ENCODE assay signal across 8 cellular contexts in the genomic region with DNA sequence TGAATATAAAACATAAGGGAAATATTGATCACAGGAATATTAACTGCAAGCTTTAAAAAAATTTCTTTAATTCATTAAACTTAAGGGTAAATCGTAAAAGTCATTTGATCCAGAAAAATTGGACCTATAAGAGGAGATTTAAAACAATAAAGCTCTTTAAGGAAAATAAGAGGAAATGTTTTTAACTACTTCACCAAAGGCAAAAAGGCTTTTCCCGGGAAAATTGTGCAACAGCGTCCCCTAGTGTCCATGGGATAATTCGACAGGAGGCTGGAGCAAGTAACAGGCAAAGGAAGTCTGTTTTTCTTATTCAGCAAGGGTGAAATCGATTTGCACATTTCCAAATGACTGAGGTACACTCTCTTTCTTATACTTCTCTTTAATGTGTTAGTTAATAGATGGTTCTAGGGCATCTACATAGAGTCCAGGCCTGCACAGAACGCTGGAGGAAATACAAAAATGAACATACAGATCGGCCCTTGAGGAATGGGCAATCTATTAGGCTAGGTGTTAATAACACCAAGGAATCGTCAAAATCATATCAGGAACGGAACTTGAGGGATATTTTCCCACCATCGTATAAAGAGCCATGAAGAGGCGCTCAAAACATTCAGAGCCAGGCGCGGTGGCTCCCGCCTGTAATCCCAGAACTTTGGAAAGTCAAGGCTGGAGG.
DNase-seq lines count a peak whose midpoint lies in the region; ATAC-seq, FAIRE-seq and TF ChIP-seq lines count a peak whose summit lies in the region.

No MANE protein-coding gene starts in this region.

- in situ Hi-C loops in G401 (cut with HindIII; ENCODE audit: low sequenced_read_pairs) = no loop called here
- in situ Hi-C loops in K562 (cut with MboI) = no loop called here

- H2AFZ ChIP-seq in K562 (ENCODE audit: low read depth, low read length) = no peak overlapping the region

- H3K4me1 ChIP-seq in K562 (replicated peaks in 1 of 2; ENCODE audit: control insufficient read depth in 2 of 2, insufficient read depth in 2 of 2, low read length in 2 of 2) = no peaks in the 10 kb centered on the region; a peak in 1 of 5 replicates

- no peaks in the 10 kb centered on the region for H3K36me3 ChIP-seq in K562 (ENCODE audit: control insufficient read depth, insufficient read depth, low read length)

- DNase-seq in A172 (ENCODE audit: low spot score) (peak; percentile 50), G401 (ENCODE audit: low spot score) (peak; percentile 22), NCI-H345 (lab: John Stamatoyannopoulos, UW) (peak; percentile 47), K562 (ENCODE audit: extremely low read depth in 1 of 4, low spot score in 3 of 4) (peak; percentile 30 to 74 (median 50)), left colon (peak in 1 of 2 donors; percentile 46), urothelium cell line (ENCODE audit: low spot score) (peak; percentile 33), left lobe of liver (ENCODE audit: low spot score) (no peak)
- DNase-seq in effector CD8-positive, alpha-beta T cell (lab: John Stamatoyannopoulos, UW) = no peak

- CTCF ChIA-PET in K562 (lab: Yijun Ruan, JAX; ENCODE audit: low intra/inter-chr PET ratio) = interaction anchor here (0.6 to 0.8 kb wide), 2 partner anchors 1059 to 1062 kb away, joined by 3 read pairs; no protein-coding TSS in a partner anchor

- peak; percentile 72 to 89 for TF ChIP-seq RAD21 in K562 (CRISPR knock-in tag; conservative IDR thresholded peaks at IDR 0.05 in 1 of 2, IDR thresholded peaks at IDR 0.05 in 1 of 2)

- intact Hi-C loops in K562 (cut with micrococcal nuclease) = loop anchor here (2.0 to 10.0 kb wide), 3 partner anchors 37 to 1059 kb away; no protein-coding TSS in a partner anchor
- intact Hi-C loops in left colon (cut with DNase I, micrococcal nuclease) = no loop called here

- H3K4me3 ChIP-seq in K562 = no peak overlapping the region

- no peak overlapping the region for H3K27ac ChIP-seq in K562 (ENCODE audit: extremely low read depth, low read depth, low read length)

- H3K4me2 ChIP-seq in K562 (ENCODE audit: insufficient read depth, low read length) = no peak overlapping the region

- TF ChIP-seq CTCF in K562 (IDR thresholded peaks at IDR 0.05 in 2 of 3, conservative IDR thresholded peaks at IDR 0.05 in 1 of 3; ENCODE audit: insufficient read depth in 2 of 3, low read depth in 1 of 3, low read length in 3 of 3) = peak; percentile 73 to 91 (median 83)

- TF ChIP-seq POLR2A in K562 (conservative IDR thresholded peaks at IDR 0.05) = no peak

- H4K20me1 ChIP-seq in K562 (replicated peaks; ENCODE audit: control insufficient read depth, insufficient read depth, low read length) = no peaks in the 10 kb centered on the region; the same call in 1 of the 2 replicates

- TF ChIP-seq EP300 in K562 (IDR thresholded peaks at IDR 0.05; ENCODE audit: low read length) = no peak

- H3K9me3 ChIP-seq in K562 (replicated peaks; ENCODE audit: control insufficient read depth, insufficient read depth, low read depth, low read length) = no peaks in the 10 kb centered on the region

- H3K9ac ChIP-seq in K562 (ENCODE audit: insufficient read depth in 1 of 2, low read depth in 2 of 2, low read length in 2 of 2) = no peak overlapping the region

- peak; percentile 74 for FAIRE-seq in K562 (lab: Jason Lieb, UNC)
- FAIRE-seq in urothelium cell line (lab: Jason Lieb, UNC) = no peak

- BruUV-seq in K562 (replicated peaks; lab: Mats Ljungman, UMichigan) = no TSS peak

- 19% methylated on average over 14 of the region's 14 CpGs for WGBS in K562 (ENCODE audit: insufficient coverage, low coverage, missing lambda C conversion rate)

- H3K79me2 ChIP-seq in K562 (ENCODE audit: control insufficient read depth, insufficient read depth, low read length) = no peaks in the 10 kb centered on the region

- POLR2A ChIA-PET in K562 (lab: Yijun Ruan, JAX) = no interaction called here

- H3K9me1 ChIP-seq in K562 (ENCODE audit: control insufficient read depth, insufficient read depth, low read length) = no peaks in the 10 kb centered on the region

- peaks cover 0 to 27% of the 10 kb centered on the region in 2 experiments; a peak in 2 of 5 replicates for H3K27me3 ChIP-seq in K562 (ENCODE audit: control insufficient read depth in 2 of 2, insufficient read depth in 2 of 2, low read length in 2 of 2)

- peak; percentile 59 for ATAC-seq in K562
- peak; percentile 48 for ATAC-seq in left colon
- ATAC-seq in left lobe of liver = no peak

TF ChIP-seq in K562, 482 proteins besides CTCF, POLR2A, EP300 and RAD21:
- peak; percentile 83 for TF ChIP-seq SMC3 (conservative IDR thresholded peaks at IDR 0.05; ENCODE audit: insufficient read depth, low read depth, low read length)
- no peak for TF ChIP-seq DACH1 (IDR thresholded peaks at IDR 0.05; ENCODE audit: partially characterized antibody)
- TF ChIP-seq, protein P1, sequence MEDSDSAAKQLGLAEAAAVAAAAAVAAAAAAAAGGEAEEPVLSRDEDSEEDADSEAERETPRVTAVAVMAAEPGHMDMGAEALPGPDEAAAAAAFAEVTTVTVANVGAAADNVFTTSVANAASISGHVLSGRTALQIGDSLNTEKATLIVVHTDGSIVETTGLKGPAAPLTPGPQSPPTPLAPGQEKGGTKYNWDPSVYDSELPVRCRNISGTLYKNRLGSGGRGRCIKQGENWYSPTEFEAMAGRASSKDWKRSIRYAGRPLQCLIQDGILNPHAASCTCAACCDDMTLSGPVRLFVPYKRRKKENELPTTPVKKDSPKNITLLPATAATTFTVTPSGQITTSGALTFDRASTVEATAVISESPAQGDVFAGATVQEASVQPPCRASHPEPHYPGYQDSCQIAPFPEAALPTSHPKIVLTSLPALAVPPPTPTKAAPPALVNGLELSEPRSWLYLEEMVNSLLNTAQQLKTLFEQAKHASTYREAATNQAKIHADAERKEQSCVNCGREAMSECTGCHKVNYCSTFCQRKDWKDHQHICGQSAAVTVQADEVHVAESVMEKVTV (CRISPR knock-in tag; IDR thresholded peaks at IDR 0.05) = peak; percentile 40

Comparison
In these comparisons a context has a peak if more than half of its experiments do, and no peak if none do; other contexts are left out.
1. DNase-seq: peak in A172 (single experiment), G401 (single experiment), NCI-H345 (single experiment), K562 (4 of 4) and urothelium cell line (single experiment); none in left lobe of liver (single experiment) and effector CD8-positive, alpha-beta T cell (single experiment).